In genomic region chr10:132319853-132320669, GRCh38 we compare ENCODE assay signal across 8 cellular contexts. TPM values are rescaled to one million over a fixed set of nuclear protein-coding genes. Genes with fewer than 3 reads are reported as not detected.
DNase-seq lines count a peak whose midpoint lies in the region; FAIRE-seq and TF ChIP-seq lines count a peak whose summit lies in the region.

No MANE protein-coding gene starts in this region.

- no peaks in the 10 kb centered on the region for H3K79me2 ChIP-seq in Karpas-422 (ENCODE audit: low read length)

- H2AFZ ChIP-seq in Karpas-422 (ENCODE audit: low read length) = no peak overlapping the region

- H3K4me1 Mint-ChIP-seq in activated T-cell treated with anti-CD3 and anti-CD28 coated beads, Interleukin-2, amount 50 U/mL, for 24 hours (ENCODE audit: low read depth) = peaks cover 22% of the 10 kb centered on the region
- H3K4me1 Mint-ChIP-seq in activated naive CD8-positive, alpha-beta T cell treated with anti-CD3 and anti-CD28 coated beads for 36 hours = peaks cover 7% of the 10 kb centered on the region

- no peaks in the 10 kb centered on the region for H3K9me2 ChIP-seq in Karpas-422 (replicated peaks; ENCODE audit: insufficient read depth, low read length)

- H3K4me3 ChIP-seq in Karpas-422 (ENCODE audit: low read length) = no peak overlapping the region

- DNase-seq in activated T-cell treated with anti-CD3 and anti-CD28 coated beads, Interleukin-2, amount 50 U/mL, for 24 hours = peak; percentile 53
- DNase-seq in activated T-cell treated with anti-CD3 and anti-CD28 coated beads, Interleukin-2, amount 50 U/mL, for 1 hour = no peak
- DNase-seq in H54 (ENCODE audit: insufficient read length, low spot score) (peak; percentile 60), myocyte (ENCODE audit: low read depth) (peak; percentile 88), Karpas-422 (no peak), OCI-M2 (lab: John Stamatoyannopoulos, UW; ENCODE audit: unreplicated experiment) (no peak)
- peak; percentile 28 for DNase-seq in activated naive CD8-positive, alpha-beta T cell treated with anti-CD3 and anti-CD28 coated beads for 36 hours

- peak overlapping the region; percentile 41 for H3K27ac Mint-ChIP-seq in activated T-cell treated with anti-CD3 and anti-CD28 coated beads, Interleukin-2, amount 50 U/mL, for 24 hours
- H3K27ac Mint-ChIP-seq in activated naive CD8-positive, alpha-beta T cell treated with anti-CD3 and anti-CD28 coated beads for 36 hours = no peak overlapping the region

- no peaks in the 10 kb centered on the region for H3K9me3 ChIP-seq in Karpas-422 (ENCODE audit: low read length)

- no peak overlapping the region for H3K9ac ChIP-seq in Karpas-422 (ENCODE audit: low read length)

- H4K20me1 ChIP-seq in Karpas-422 (ENCODE audit: insufficient read depth, low read depth, low read length) = peaks cover 5% of the 10 kb centered on the region; the same call in 1 of the 2 replicates

- no peaks in the 10 kb centered on the region for H3K4me1 ChIP-seq in Karpas-422 (ENCODE audit: low read length)

- no peaks in the 10 kb centered on the region for H3K27me3 Mint-ChIP-seq in activated T-cell treated with anti-CD3 and anti-CD28 coated beads, Interleukin-2, amount 50 U/mL, for 24 hours
- no peaks in the 10 kb centered on the region for H3K27me3 Mint-ChIP-seq in activated naive CD8-positive, alpha-beta T cell treated with anti-CD3 and anti-CD28 coated beads for 36 hours

- no peaks in the 10 kb centered on the region for H3K27me3 ChIP-seq in Karpas-422 (ENCODE audit: low read length)

- H3K4me2 ChIP-seq in Karpas-422 (ENCODE audit: low read depth, low read length, poor library complexity, severe bottlenecking) = no peak overlapping the region

- no peak for TF ChIP-seq POLR2A in H54 (IDR thresholded peaks at IDR 0.05; ENCODE audit: low read depth, low read length)

- no peaks in the 10 kb centered on the region for H3K9me3 Mint-ChIP-seq in activated T-cell treated with anti-CD3 and anti-CD28 coated beads, Interleukin-2, amount 50 U/mL, for 24 hours
- H3K9me3 Mint-ChIP-seq in activated naive CD8-positive, alpha-beta T cell treated with anti-CD3 and anti-CD28 coated beads for 36 hours = peaks cover 6% of the 10 kb centered on the region

- H3K27ac ChIP-seq in Karpas-422 (ENCODE audit: low read length) = no peak overlapping the region

- no peak for TF ChIP-seq RAD21 in Ishikawa (IDR thresholded peaks at IDR 0.05; ENCODE audit: low read depth)

- TF ChIP-seq EP300 in Ishikawa (IDR thresholded peaks at IDR 0.05; ENCODE audit: borderline replicate concordance) = 0 out of 2 replicates have a peak, but pooled peaks have one; percentile 17

- peaks cover 10% of the 10 kb centered on the region for H3K36me3 Mint-ChIP-seq in activated T-cell treated with anti-CD3 and anti-CD28 coated beads, Interleukin-2, amount 50 U/mL, for 24 hours (ENCODE audit: low read depth)
- H3K36me3 Mint-ChIP-seq in activated naive CD8-positive, alpha-beta T cell treated with anti-CD3 and anti-CD28 coated beads for 36 hours = peaks cover 8% of the 10 kb centered on the region

- FAIRE-seq in H54 (lab: Jason Lieb, UNC) = peak; percentile 96

- no peaks in the 10 kb centered on the region for H3K36me3 ChIP-seq in Karpas-422 (ENCODE audit: insufficient read depth, low read length)

- no peak overlapping the region for H3K4me3 Mint-ChIP-seq in activated T-cell treated with anti-CD3 and anti-CD28 coated beads, Interleukin-2, amount 50 U/mL, for 24 hours
- no peak overlapping the region for H3K4me3 Mint-ChIP-seq in activated naive CD8-positive, alpha-beta T cell treated with anti-CD3 and anti-CD28 coated beads for 36 hours

TF ChIP-seq in Ishikawa, 13 proteins besides CTCF, POLR2A, EP300 and RAD21:
- no peak for TF ChIP-seq TAF1 (IDR thresholded peaks at IDR 0.05; ENCODE audit: low read depth)
- peak; percentile 76 for TF ChIP-seq CEBPB (IDR thresholded peaks at IDR 0.05)
- no peak for TF ChIP-seq CREB1 (IDR thresholded peaks at IDR 0.05; ENCODE audit: low read depth)
- no peak for TF ChIP-seq REST (IDR thresholded peaks at IDR 0.05; ENCODE audit: low read depth)
- 0 out of 2 replicates have a peak, but pooled peaks have one; percentile 42 for TF ChIP-seq ZBTB7A (IDR thresholded peaks at IDR 0.05; ENCODE audit: low read depth)
- TF ChIP-seq TCF12 (IDR thresholded peaks at IDR 0.05; ENCODE audit: low read depth) = no peak
- no peak for TF ChIP-seq EGR1 (IDR thresholded peaks at IDR 0.05)

RNA-seq across cellular contexts. Expression of gene LRRC27, which starts 11.9 kb away (rescaled TPM):
- 1 to 10 TPM; 3.5 to 3.8 TPM for total RNA-seq in activated naive CD8-positive, alpha-beta T cell treated with anti-CD3 and anti-CD28 coated beads for 36 hours
- total RNA-seq in myocyte = 9.3 and 9.7 TPM in 2 replicates
- 11.2 TPM for polyA plus RNA-seq in myocyte (2012)
- total RNA-seq in Karpas-422 (2014; rRNA removed; shearing (Covaris generic); ENCODE audit: low replicate concordance) = 2.2 and 12.4 TPM in 2 replicates

RNA-seq across cellular contexts. Expression of gene STK32C, which starts 12.3 kb away (rescaled TPM):
- total RNA-seq in activated naive CD8-positive, alpha-beta T cell treated with anti-CD3 and anti-CD28 coated beads for 36 hours = 10 to 100 TPM; 15.3 to 16.2 TPM
- 8.7 and 12.1 TPM in 2 replicates for total RNA-seq in myocyte
- polyA plus RNA-seq in myocyte (2012) = 17.7 TPM
- 8.4 and 20.7 TPM in 2 replicates for total RNA-seq in Karpas-422 (2014; rRNA removed; shearing (Covaris generic); ENCODE audit: low replicate concordance)

Comparison
In these comparisons a context has a peak if more than half of its experiments do, and no peak if none do; other contexts are left out.
1. DNase-seq: peak in activated T-cell treated with anti-CD3 and anti-CD28 coated beads, Interleukin-2, amount 50 U/mL, for 24 hours (single experiment), H54 (single experiment), activated naive CD8-positive, alpha-beta T cell treated with anti-CD3 and anti-CD28 coated beads for 36 hours (single experiment) and myocyte (single experiment); none in activated T-cell treated with anti-CD3 and anti-CD28 coated beads, Interleukin-2, amount 50 U/mL, for 1 hour (single experiment), Karpas-422 (single experiment) and OCI-M2 (single experiment).